23 cellular contexts compared by ENCODE assay signal in genomic region chr14:22271838-22272237, GRCh38.
DNase-seq lines count a peak whose midpoint lies in the region; ATAC-seq and TF ChIP-seq lines count a peak whose summit lies in the region.
"Had no signal": no experiment of that assay in that cellular context is flagged by ENCODE, and none has a peak within 500 bp of the region (broad histone marks: within the 10 kb centered on the region; RNA-seq: fewer than 3 reads in every experiment).

No MANE protein-coding gene starts in this region.

- no peak overlapping the region for H3K27ac ChIP-seq in endodermal cell (ENCODE audit: low read depth, low read length)
- H3K27ac ChIP-seq: 22Rv1, brain microvascular endothelial cell, esophagus muscularis mucosa, RWPE1, thoracic aorta had no signal

- TF ChIP-seq CTCF in endodermal cell (conservative IDR thresholded peaks at IDR 0.05) = no peak

- H3K4me3 ChIP-seq in endodermal cell (ENCODE audit: low read length) = no peak overlapping the region
- H3K4me3 ChIP-seq: esophagus muscularis mucosa, GM12878, prostate gland, thoracic aorta had no signal

- peak overlapping the region; percentile 51 for H3K4me3 Mint-ChIP-seq in stimulated activated naive CD8-positive, alpha-beta T cell treated with anti-CD3 and anti-CD28 coated beads, Interleukin-15, Interleukin-2, amounts not matched to agents 100 ng/mL and 50 ng/mL, for 24 hours
- no peak overlapping the region for H3K4me3 Mint-ChIP-seq in endodermal cell
- H3K4me3 Mint-ChIP-seq: effector memory CD8-positive, alpha-beta T cell had no signal

- no peaks in the 10 kb centered on the region for H3K27me3 ChIP-seq in endodermal cell (ENCODE audit: control insufficient read depth, insufficient read depth, low read length, poor library complexity, severe bottlenecking)
- H3K27me3 ChIP-seq: brain microvascular endothelial cell, esophagus muscularis mucosa had no signal

- no peaks in the 10 kb centered on the region for H3K36me3 ChIP-seq in endodermal cell (ENCODE audit: control insufficient read depth, insufficient read depth, low read length)
- H3K36me3 ChIP-seq: brain microvascular endothelial cell, esophagus muscularis mucosa, prostate gland, thoracic aorta had no signal

- 60% methylated on average over 4 of the region's 4 CpGs; no CpG with 5 or more reads in 1 of the 2 experiments for WGBS in endodermal cell (ENCODE audit: insufficient coverage in 1 of 2, insufficient read length in 1 of 2), 2 experiments

- DNase-seq in NCI-H2227 (lab: John Stamatoyannopoulos, UW; ENCODE audit: unreplicated experiment) (peak; percentile 14), NCI-H2227 treated with DMSO at 0.1 percent for 48 hours (lab: John Stamatoyannopoulos, UW) (no peak), endodermal cell (peak; percentile 60), SHP77 treated with DMSO at 0.1 percent for 48 hours (lab: John Stamatoyannopoulos, UW) (no peak), medulla oblongata (ENCODE audit: extremely low spot score) (no peak)
- no peak for DNase-seq in stimulated activated naive CD8-positive, alpha-beta T cell treated with anti-CD3 and anti-CD28 coated beads, Interleukin-15, Interleukin-2, amounts not matched to agents 100 U/mL and 50 U/mL, for 24 hours
- DNase-seq: activated CD8-positive, alpha-beta memory T cell treated with anti-CD3 and anti-CD28 coated beads, Interleukin-2, amount 50 U/mL, for 4 hours; brain microvascular endothelial cell; effector memory CD8-positive, alpha-beta T cell; HCEC 1CT; hypothalamus; KG1; NCI-H2171 treated with DMSO at 0.1 percent for 48 hours; NCI-H526 treated with DMSO at 0.1 percent for 48 hours had no signal

- H3K9me3 ChIP-seq in endodermal cell (ENCODE audit: control insufficient read depth, low read length) = no peaks in the 10 kb centered on the region
- H3K9me3 ChIP-seq: esophagus muscularis mucosa, prostate gland, thoracic aorta had no signal

- no peak overlapping the region for H3K9ac ChIP-seq in endodermal cell (ENCODE audit: extremely low read depth, low read length, poor library complexity, severe bottlenecking)

- no peaks in the 10 kb centered on the region for H3K36me3 Mint-ChIP-seq in stimulated activated naive CD8-positive, alpha-beta T cell treated with anti-CD3 and anti-CD28 coated beads, Interleukin-15, Interleukin-2, amounts not matched to agents 100 ng/mL and 50 ng/mL, for 24 hours (ENCODE audit: low read depth)
- H3K36me3 Mint-ChIP-seq in endodermal cell (ENCODE audit: low read depth) = no peaks in the 10 kb centered on the region

- no peaks in the 10 kb centered on the region for H3K9me3 Mint-ChIP-seq in stimulated activated naive CD8-positive, alpha-beta T cell treated with anti-CD3 and anti-CD28 coated beads, Interleukin-15, Interleukin-2, amounts not matched to agents 100 ng/mL and 50 ng/mL, for 24 hours
- no peaks in the 10 kb centered on the region for H3K9me3 Mint-ChIP-seq in endodermal cell
- H3K9me3 Mint-ChIP-seq: effector memory CD8-positive, alpha-beta T cell had no signal

- H3K27me3 Mint-ChIP-seq in stimulated activated naive CD8-positive, alpha-beta T cell treated with anti-CD3 and anti-CD28 coated beads, Interleukin-15, Interleukin-2, amounts not matched to agents 100 ng/mL and 50 ng/mL, for 24 hours = peaks cover 6% of the 10 kb centered on the region
- H3K27me3 Mint-ChIP-seq in endodermal cell (ENCODE audit: insufficient read depth) = no peaks in the 10 kb centered on the region
- H3K27me3 Mint-ChIP-seq: effector memory CD8-positive, alpha-beta T cell had no signal

- no peak overlapping the region for H3K27ac Mint-ChIP-seq in stimulated activated naive CD8-positive, alpha-beta T cell treated with anti-CD3 and anti-CD28 coated beads, Interleukin-15, Interleukin-2, amounts not matched to agents 100 ng/mL and 50 ng/mL, for 24 hours
- no peak overlapping the region for H3K27ac Mint-ChIP-seq in endodermal cell
- H3K27ac Mint-ChIP-seq: effector memory CD8-positive, alpha-beta T cell had no signal

- ATAC-seq in stimulated activated naive CD8-positive, alpha-beta T cell treated with anti-CD3 and anti-CD28 coated beads, Interleukin-15, Interleukin-2, amounts not matched to agents 100 U/mL and 50 U/mL, for 24 hours = no peak
- no peak for ATAC-seq in HG02840 (IDR thresholded peaks at IDR 0.05; ENCODE audit: low FRiP score, unreplicated experiment)
- ATAC-seq: effector memory CD8-positive, alpha-beta T cell; GM12878; SK-N-SH treated with all-trans-retinoic acid at 6 μM for 48 hours had no signal

- peaks cover 3% of the 10 kb centered on the region for H3K4me1 Mint-ChIP-seq in stimulated activated naive CD8-positive, alpha-beta T cell treated with anti-CD3 and anti-CD28 coated beads, Interleukin-15, Interleukin-2, amounts not matched to agents 100 ng/mL and 50 ng/mL, for 24 hours (ENCODE audit: low read depth)
- H3K4me1 Mint-ChIP-seq in endodermal cell = peaks cover 10% of the 10 kb centered on the region

- H3K4me1 ChIP-seq in endodermal cell (ENCODE audit: control insufficient read depth, insufficient read depth, low read length) = no peaks in the 10 kb centered on the region
- H3K4me1 ChIP-seq: esophagus muscularis mucosa, prostate gland had no signal

Comparison
In these comparisons a context has a peak if more than half of its experiments do, and no peak if none do; other contexts are left out.
1. DNase-seq: peak in NCI-H2227 (single experiment) and endodermal cell (single experiment); none in NCI-H2227 treated with DMSO at 0.1 percent for 48 hours (single experiment), stimulated activated naive CD8-positive, alpha-beta T cell treated with anti-CD3 and anti-CD28 coated beads, Interleukin-15, Interleukin-2, amounts not matched to agents 100 U/mL and 50 U/mL, for 24 hours (single experiment), SHP77 treated with DMSO at 0.1 percent for 48 hours (single experiment) and medulla oblongata (single experiment).